10 cellular contexts compared by ENCODE assay signal in the genomic region with DNA sequence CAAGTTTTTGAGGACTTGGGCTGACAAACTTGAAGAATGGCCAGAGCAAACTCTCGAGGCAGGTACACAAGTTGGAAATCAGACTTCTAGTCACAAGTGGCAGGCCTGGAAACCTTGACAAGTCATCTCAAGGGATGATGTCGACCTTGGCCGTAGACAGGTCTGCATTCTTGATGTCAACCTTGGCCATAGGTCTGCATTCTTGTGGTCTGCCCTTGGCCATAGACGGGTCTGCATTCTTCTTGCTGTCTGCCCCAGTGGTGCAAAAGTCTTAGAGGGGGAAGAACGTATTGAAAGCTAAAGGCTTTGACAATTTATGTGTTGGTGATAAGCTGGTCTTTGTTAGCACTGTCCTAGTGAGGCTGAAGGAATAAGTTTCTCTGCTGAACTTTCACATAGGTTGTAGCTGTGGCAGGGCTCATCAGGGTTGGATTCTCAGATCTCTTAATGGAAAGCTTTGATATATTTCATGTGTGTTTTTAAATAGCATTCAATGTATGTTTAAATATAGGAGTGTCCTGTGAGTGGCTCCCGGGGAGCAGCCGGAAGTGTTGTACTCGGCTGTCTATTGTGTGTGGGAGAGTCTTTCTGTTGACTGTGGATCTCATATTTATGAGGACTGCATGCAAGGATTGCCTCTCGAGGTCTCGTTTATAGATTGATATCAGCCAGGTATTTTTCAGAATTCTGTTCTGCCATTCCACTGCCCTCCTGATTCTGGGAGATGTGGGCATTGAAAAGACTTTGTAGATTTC. TPM values are rescaled to one million over a fixed set of nuclear protein-coding genes. Genes with fewer than 3 reads are reported as not detected.
DNase-seq lines count a peak whose midpoint lies in the region; ATAC-seq and TF ChIP-seq lines count a peak whose summit lies in the region.
"Had no signal": no experiment of that assay in that cellular context is flagged by ENCODE, and none has a peak within 500 bp of the region (broad histone marks: within the 10 kb centered on the region; RNA-seq: fewer than 3 reads in every experiment).

No MANE protein-coding gene starts in this region.

- no peak overlapping the region for H3K9ac ChIP-seq in MM.1S (ENCODE audit: low read length)
- H3K9ac ChIP-seq: BLaER1 treated with 17β-estradiol and CSF1 and Interleukin-3, amounts not matched to agents 10 nM and 100 nM had no signal

- no peaks in the 10 kb centered on the region for H3K9me2 ChIP-seq in MM.1S (replicated peaks; ENCODE audit: insufficient read depth, low read length)

- H3K9me3 ChIP-seq in MM.1S (replicated peaks; ENCODE audit: insufficient read depth, low read length), result no peaks in the 10 kb centered on the region
- H3K9me3 ChIP-seq in uterus, result no peaks in the 10 kb centered on the region
- H3K9me3 ChIP-seq: adrenal gland; BLaER1 treated with 17β-estradiol and CSF1 and Interleukin-3, amounts not matched to agents 10 nM and 100 nM had no signal

- no peak overlapping the region for H3K4me2 ChIP-seq in MM.1S (ENCODE audit: low read depth, low read length)
- H3K4me2 ChIP-seq: BLaER1 treated with 17β-estradiol and CSF1 and Interleukin-3, amounts not matched to agents 10 nM and 100 nM had no signal

- peak overlapping the region; percentile 1; the same call in 1 of the 2 replicates for H3K27ac ChIP-seq in MM.1S (ENCODE audit: low read length)
- no peak overlapping the region for H3K27ac ChIP-seq in uterus
- H3K27ac ChIP-seq: adrenal gland; BLaER1 treated with 17β-estradiol and CSF1 and Interleukin-3, amounts not matched to agents 10 nM and 100 nM had no signal

- H3K36me3 ChIP-seq in MM.1S (replicated peaks; ENCODE audit: insufficient read depth, low read length), result no peaks in the 10 kb centered on the region
- H3K36me3 ChIP-seq in uterus, result no peaks in the 10 kb centered on the region
- H3K36me3 ChIP-seq: adrenal gland had no signal

- DNase-seq in COLO668 (lab: John Stamatoyannopoulos, UW; ENCODE audit: unreplicated experiment) (peak; percentile 63), MM.1S (peak; percentile 31), RPMI7951 (ENCODE audit: low read depth) (peak; percentile 13), left kidney (ENCODE audit: low read depth, low spot score) (peak; percentile 8), SIG-M5 treated with dmso at 0.1 percent for 504 hours (lab: John Stamatoyannopoulos, UW; ENCODE audit: unreplicated experiment) (no peak), uterus (no peak), KG1 (lab: John Stamatoyannopoulos, UW) (no peak)

- H3K79me2 ChIP-seq in MM.1S (ENCODE audit: low read length), result no peaks in the 10 kb centered on the region

- TF ChIP-seq CTCF in MM.1S (IDR thresholded peaks at IDR 0.05; ENCODE audit: low read length), result no peak
- TF ChIP-seq CTCF in uterus (IDR thresholded peaks at IDR 0.05), result no peak

- peaks cover 35% of the 10 kb centered on the region for H3F3A ChIP-seq in MM.1S (ENCODE audit: insufficient read depth, low read length)

- H3K4me3 ChIP-seq in MM.1S (ENCODE audit: low read length), result no peak overlapping the region
- H3K4me3 ChIP-seq in uterus, result no peak overlapping the region
- H3K4me3 ChIP-seq: adrenal gland; BLaER1 treated with 17β-estradiol and CSF1 and Interleukin-3, amounts not matched to agents 10 nM and 100 nM had no signal

- ATAC-seq in HG02938 (IDR thresholded peaks at IDR 0.05; ENCODE audit: unreplicated experiment), result no peak

- H3K4me1 ChIP-seq in MM.1S (ENCODE audit: low read length) (peaks cover 8% of the 10 kb centered on the region; the same call in 1 of the 2 replicates), uterus (no peaks in the 10 kb centered on the region)
- H3K4me1 ChIP-seq: BLaER1 treated with 17β-estradiol and CSF1 and Interleukin-3, amounts not matched to agents 10 nM and 100 nM had no signal

- H3K27me3 ChIP-seq in MM.1S (replicated peaks; ENCODE audit: insufficient read depth, low read length) (no peaks in the 10 kb centered on the region), uterus (no peaks in the 10 kb centered on the region)
- H3K27me3 ChIP-seq: adrenal gland; BLaER1 treated with 17β-estradiol and CSF1 and Interleukin-3, amounts not matched to agents 10 nM and 100 nM had no signal

- intact Hi-C loops in uterus (cut with DNase I; ENCODE audit: low total_unique reads), result loop anchor here (5.0 kb wide), 1 partner anchor 380 kb away; no protein-coding TSS in a partner anchor

- no peak overlapping the region for H2AFZ ChIP-seq in MM.1S (ENCODE audit: low read length)

- no peak for TF ChIP-seq POLR2A in uterus (IDR thresholded peaks at IDR 0.05)

- H4K20me1 ChIP-seq in MM.1S (ENCODE audit: insufficient read depth, low read length), result no peaks in the 10 kb centered on the region

RNA-seq across cellular contexts. Expression of a gene that starts 27.0 kb away (rescaled TPM):
- 391 and 400 TPM in 2 replicates for total RNA-seq in RPMI7951 (2014; rRNA removed; shearing (Covaris generic))
- 100 to 1,000 TPM in 3 of 4 donors, 10 to 100 TPM in 1; 42.0 to 287 (median 127) TPM for total RNA-seq in uterus

Comparison
In these comparisons a context has a peak if more than half of its experiments do, and no peak if none do; other contexts are left out.
1. DNase-seq: peak in COLO668 (single experiment), MM.1S (single experiment), RPMI7951 (single experiment) and left kidney (single experiment); none in SIG-M5 treated with dmso at 0.1 percent for 504 hours (single experiment), uterus (0 of 2) and KG1 (single experiment).